ENCODE assay signal across 10 cellular contexts in genomic region chr7:16755397-16755796, GRCh38. TPM values are rescaled to one million over a fixed set of nuclear protein-coding genes. Genes with fewer than 3 reads are reported as not detected.
DNase-seq lines count a peak whose midpoint lies in the region; ATAC-seq and TF ChIP-seq lines count a peak whose summit lies in the region.
"Had no signal": no experiment of that assay in that cellular context is flagged by ENCODE, and none has a peak within 500 bp of the region (broad histone marks: within the 10 kb centered on the region; RNA-seq: fewer than 3 reads in every experiment).

No MANE protein-coding gene starts in this region.

- H3K9me3 ChIP-seq in CD4-positive, alpha-beta T cell (ENCODE audit: control insufficient read depth, low read length) = no peaks in the 10 kb centered on the region
- H3K9me3 ChIP-seq in HUES64 (ENCODE audit: insufficient read depth, low read depth, low read length) (no peaks in the 10 kb centered on the region), endocrine pancreas (ENCODE audit: control insufficient read depth, low read length) (no peaks in the 10 kb centered on the region), sigmoid colon (no peaks in the 10 kb centered on the region)
- H3K9me3 ChIP-seq: prostate gland had no signal

- H3K36me3 ChIP-seq in HUES64 (ENCODE audit: insufficient read depth, low read length) (no peaks in the 10 kb centered on the region), endocrine pancreas (ENCODE audit: control insufficient read depth, insufficient read depth, low read length) (no peaks in the 10 kb centered on the region), sigmoid colon (no peaks in the 10 kb centered on the region)
- H3K36me3 ChIP-seq: prostate gland had no signal

- H3K4me3 ChIP-seq in HUES64 (ENCODE audit: low read length) = peak overlapping the region; percentile 97
- peak overlapping the region; percentile 93 for H3K4me3 ChIP-seq in endocrine pancreas (ENCODE audit: control insufficient read depth, insufficient read depth, low read length)
- H3K4me3 ChIP-seq in sigmoid colon = no peak overlapping the region

- POLR2A ChIA-PET in CD4-positive, alpha-beta T cell (lab: Charles Lee) = no interaction called here

- peaks cover 45% of the 10 kb centered on the region for H3K27me3 Mint-ChIP-seq in CD4-positive, alpha-beta T cell
- peaks cover 5% of the 10 kb centered on the region for H3K27me3 Mint-ChIP-seq in neural crest cell (ENCODE audit: low read depth)
- peaks cover 38% of the 10 kb centered on the region for H3K27me3 Mint-ChIP-seq in T-helper 2 cell treated with Interferon-gamma antibody and Interleukin-4, amounts not matched to agents 5 μg/mL and 100 μg/mL, for 36 hours (ENCODE audit: low read depth)

- no peaks in the 10 kb centered on the region for H3K9me3 Mint-ChIP-seq in CD4-positive, alpha-beta T cell
- H3K9me3 Mint-ChIP-seq in neural crest cell = no peaks in the 10 kb centered on the region
- no peaks in the 10 kb centered on the region for H3K9me3 Mint-ChIP-seq in T-helper 2 cell treated with Interferon-gamma antibody and Interleukin-4, amounts not matched to agents 5 μg/mL and 100 μg/mL, for 36 hours
- H3K9me3 Mint-ChIP-seq: activated naive CD8-positive, alpha-beta T cell treated with anti-CD3 and anti-CD28 coated beads, Interleukin-2, amount 50 U/mL, for 24 hours had no signal

- H3K4me1 ChIP-seq in HUES64 (ENCODE audit: insufficient read depth, low read length) = peaks cover 13% of the 10 kb centered on the region; the same call in 1 of the 2 replicates
- H3K4me1 ChIP-seq in endocrine pancreas (ENCODE audit: control insufficient read depth, insufficient read depth, low read length) = peaks cover 9% of the 10 kb centered on the region
- peaks cover 0 to 14% (median 10%) of the 10 kb centered on the region in 4 donors for H3K4me1 ChIP-seq in sigmoid colon
- H3K4me1 ChIP-seq: prostate gland had no signal

- no peaks in the 10 kb centered on the region for H3K36me3 Mint-ChIP-seq in CD4-positive, alpha-beta T cell (ENCODE audit: low read depth)
- peaks cover 11% of the 10 kb centered on the region for H3K36me3 Mint-ChIP-seq in neural crest cell (ENCODE audit: low read depth)
- H3K36me3 Mint-ChIP-seq in T-helper 2 cell treated with Interferon-gamma antibody and Interleukin-4, amounts not matched to agents 5 μg/mL and 100 μg/mL, for 36 hours (ENCODE audit: low read depth) = no peaks in the 10 kb centered on the region

- DNase-seq in CD4-positive, alpha-beta T cell = no peak
- DNase-seq in neural crest cell (ENCODE audit: low read depth, low spot score) (no peak), sigmoid colon (no peak), ecto neural progenitor cell (ENCODE audit: low spot score) (no peak), ACHN (no peak)
- no peak for DNase-seq in T-helper 2 cell treated with Interferon-gamma antibody and Interleukin-4, amounts not matched to agents 5 μg/mL and 100 μg/mL, for 36 hours (ENCODE audit: low spot score)
- DNase-seq: activated naive CD8-positive, alpha-beta T cell treated with anti-CD3 and anti-CD28 coated beads, Interleukin-2, amount 50 U/mL, for 24 hours had no signal

- H3K27me3 ChIP-seq in CD4-positive, alpha-beta T cell (ENCODE audit: control insufficient read depth, insufficient read depth, low read length) = peaks cover 33% of the 10 kb centered on the region
- peaks cover 18% of the 10 kb centered on the region for H3K27me3 ChIP-seq in HUES64 (ENCODE audit: insufficient read depth, low read length)
- H3K27me3 ChIP-seq in endocrine pancreas (ENCODE audit: control insufficient read depth, insufficient read depth, low read length) = no peaks in the 10 kb centered on the region
- H3K27me3 ChIP-seq in sigmoid colon = peaks cover 0 to 14% (median 11%) of the 10 kb centered on the region in 3 donors

- in situ Hi-C loops in ACHN (cut with HindIII; ENCODE audit: low pct_ligation_motif_present, low pct_unique_long_range_greater_than_20kb, low sequenced_read_pairs) = no loop called here

- peaks cover 11% of the 10 kb centered on the region for H3K4me1 Mint-ChIP-seq in CD4-positive, alpha-beta T cell (ENCODE audit: low read depth)
- H3K4me1 Mint-ChIP-seq in neural crest cell = peaks cover 24% of the 10 kb centered on the region
- peaks cover 16% of the 10 kb centered on the region for H3K4me1 Mint-ChIP-seq in T-helper 2 cell treated with Interferon-gamma antibody and Interleukin-4, amounts not matched to agents 5 μg/mL and 100 μg/mL, for 36 hours (ENCODE audit: low read depth)

- no peak overlapping the region for H3K27ac Mint-ChIP-seq in CD4-positive, alpha-beta T cell
- H3K27ac Mint-ChIP-seq in neural crest cell (ENCODE audit: unreplicated experiment) = no peak overlapping the region
- no peak overlapping the region for H3K27ac Mint-ChIP-seq in T-helper 2 cell treated with Interferon-gamma antibody and Interleukin-4, amounts not matched to agents 5 μg/mL and 100 μg/mL, for 36 hours
- H3K27ac Mint-ChIP-seq: activated naive CD8-positive, alpha-beta T cell treated with anti-CD3 and anti-CD28 coated beads, Interleukin-2, amount 50 U/mL, for 24 hours had no signal

- TF ChIP-seq CTCF in CD4-positive, alpha-beta T cell (IDR thresholded peaks at IDR 0.05) = no peak
- TF ChIP-seq CTCF in neural crest cell (conservative IDR thresholded peaks at IDR 0.05) = no peak
- TF ChIP-seq CTCF in sigmoid colon (IDR thresholded peaks at IDR 0.05) = no peak

- intact Hi-C loops in CD4-positive, alpha-beta T cell (cut with DNase I, micrococcal nuclease) = no loop called here
- intact Hi-C loops in sigmoid colon (cut with DNase I) = no loop called here

- no peak for ATAC-seq in CD4-positive, alpha-beta T cell (ENCODE audit: poor library complexity)
- ATAC-seq: activated naive CD8-positive, alpha-beta T cell treated with anti-CD3 and anti-CD28 coated beads, Interleukin-2, amount 50 U/mL, for 24 hours had no signal

- CTCF ChIA-PET in CD4-positive, alpha-beta T cell (lab: Charles Lee) = no interaction called here

- no peak for TF ChIP-seq POLR2A in sigmoid colon (IDR thresholded peaks at IDR 0.05)

- H3K9ac ChIP-seq in HUES64 (ENCODE audit: low read depth, low read length) (no peak overlapping the region), endocrine pancreas (ENCODE audit: control insufficient read depth, insufficient read depth, low read length) (peak overlapping the region; percentile 50)

- no peak for TF ChIP-seq EP300 in sigmoid colon (IDR thresholded peaks at IDR 0.05)

- H3K4me3 Mint-ChIP-seq in CD4-positive, alpha-beta T cell = peak overlapping the region; percentile 23
- H3K4me3 Mint-ChIP-seq in neural crest cell = peak overlapping the region; percentile 89
- no peak overlapping the region for H3K4me3 Mint-ChIP-seq in T-helper 2 cell treated with Interferon-gamma antibody and Interleukin-4, amounts not matched to agents 5 μg/mL and 100 μg/mL, for 36 hours

- no peak overlapping the region for H3K27ac ChIP-seq in CD4-positive, alpha-beta T cell (ENCODE audit: low read depth, low read length)
- no peak overlapping the region for H3K27ac ChIP-seq in HUES64 (ENCODE audit: low read depth, low read length)
- no peak overlapping the region for H3K27ac ChIP-seq in sigmoid colon

RNA-seq across cellular contexts. Expression of gene TSPAN13, which starts 1.8 kb away (rescaled TPM):
- total RNA-seq in CD4-positive, alpha-beta T cell = under 1 TPM; 0.16 to 0.25 TPM
- 25.2 TPM for polyA plus RNA-seq in HUES64 (2013, experiment 1 of 2)
- 29.4 TPM for polyA plus RNA-seq in HUES64 (2013, experiment 2 of 2)
- total RNA-seq in neural crest cell (36.7 and 37.3 TPM in 2 replicates), sigmoid colon (1 to 10 TPM; 2.2 to 6.4 (median 3.2) TPM)
- 10 to 100 TPM; 51.8 to 68.5 (median 65.5) TPM for polyA plus RNA-seq in sigmoid colon

RNA-seq across cellular contexts. Expression of gene AGR2, which starts 49.4 kb away (rescaled TPM):
- not detected for total RNA-seq in CD4-positive, alpha-beta T cell
- not detected for polyA plus RNA-seq in HUES64 (2013, experiment 1 of 2)
- 0.19 TPM for polyA plus RNA-seq in HUES64 (2013, experiment 2 of 2)
- total RNA-seq in neural crest cell (not detected in 2 replicates), sigmoid colon (not detected)
- polyA plus RNA-seq in sigmoid colon = 1,000 to 10,000 TPM in 1 of 3 donors, 100 to 1,000 TPM in 2; 345 to 1,393 (median 370) TPM

Comparison
In these comparisons a context has a peak if more than half of its experiments do, and no peak if none do; other contexts are left out.
1. H3K4me3 ChIP-seq: peak in HUES64 (single experiment) and endocrine pancreas (single experiment); none in sigmoid colon (0 of 4).